In genomic region chr6:52983159-52983848, GRCh38 we compare ENCODE assay signal across 1 cellular context.
TF ChIP-seq lines count a peak whose summit lies in the region.

No MANE protein-coding gene starts in this region.

TF ChIP-seq in GM12878, 131 proteins besides CTCF, POLR2A, EP300 and RAD21 (continued from another document):
- TF ChIP-seq NKRF (conservative IDR thresholded peaks at IDR 0.05) (no peak), NBN (IDR thresholded peaks at IDR 0.05) (no peak)
